In genomic region chr18:9211955-9212354, GRCh38 we compare ENCODE assay signal across 26 cellular contexts.
DNase-seq lines count a peak whose midpoint lies in the region; ATAC-seq lines count a peak whose summit lies in the region.
"Had no signal": no experiment of that assay in that cellular context is flagged by ENCODE, and none has a peak within 500 bp of the region (broad histone marks: within the 10 kb centered on the region; RNA-seq: fewer than 3 reads in every experiment).

No MANE protein-coding gene starts in this region.

- no peaks in the 10 kb centered on the region for H3K27me3 Mint-ChIP-seq in effector memory CD8-positive, alpha-beta T cell
- no peaks in the 10 kb centered on the region for H3K27me3 Mint-ChIP-seq in stimulated activated memory B cell treated with anti-CD40 and anti-IgM and Interleukin-4, amounts not matched to agents 10 μg/mL and 1 μg/mL and 100 μg/mL, for 72 hours
- H3K27me3 Mint-ChIP-seq: activated B cell treated with CpG ODN at 0.5 μM for 24 hours; activated CD4-positive, alpha-beta memory T cell treated with anti-CD3 and anti-CD28 coated beads, Interleukin-2, amount 10 ng/mL, durations not matched to agents 7 days and 5 days; activated T-cell treated with anti-CD3 and anti-CD28 coated beads, Interleukin-2, amount 50 U/mL, for 24 hours; B cell; naive B cell; stimulated activated naive CD8-positive, alpha-beta T cell treated with anti-CD3 and anti-CD28 coated beads, Interleukin-15, amount 100 ng/mL, for 72 hours had no signal

- no peaks in the 10 kb centered on the region for H3K9me3 Mint-ChIP-seq in effector memory CD8-positive, alpha-beta T cell
- no peaks in the 10 kb centered on the region for H3K9me3 Mint-ChIP-seq in stimulated activated effector memory CD8-positive, alpha-beta T cell treated with anti-CD3 and anti-CD28 coated beads, Interleukin-12 subunit alpha, Interleukin-12 subunit beta, amount 100 ng/mL, for 72 hours
- H3K9me3 Mint-ChIP-seq in stimulated activated memory B cell treated with anti-CD40 and anti-IgM and Interleukin-4, amounts not matched to agents 10 μg/mL and 1 μg/mL and 100 μg/mL, for 72 hours: no peaks in the 10 kb centered on the region
- H3K9me3 Mint-ChIP-seq: activated B cell treated with CpG ODN at 0.5 μM for 24 hours; activated CD4-positive, alpha-beta memory T cell treated with anti-CD3 and anti-CD28 coated beads, Interleukin-2, amount 10 ng/mL, durations not matched to agents 7 days and 5 days; activated T-cell treated with anti-CD3 and anti-CD28 coated beads, Interleukin-2, amount 50 U/mL, for 24 hours; naive B cell; stimulated activated naive CD8-positive, alpha-beta T cell treated with anti-CD3 and anti-CD28 coated beads, Interleukin-15, amount 100 ng/mL, for 72 hours had no signal

- peak overlapping the region in 1 of 2 donors; percentile 56 for H3K4me3 Mint-ChIP-seq in effector memory CD8-positive, alpha-beta T cell
- H3K4me3 Mint-ChIP-seq in stimulated activated effector memory CD8-positive, alpha-beta T cell treated with anti-CD3 and anti-CD28 coated beads, Interleukin-12 subunit alpha, Interleukin-12 subunit beta, amount 100 ng/mL, for 72 hours: peak overlapping the region; percentile 38
- H3K4me3 Mint-ChIP-seq in stimulated activated memory B cell treated with anti-CD40 and anti-IgM and Interleukin-4, amounts not matched to agents 10 μg/mL and 1 μg/mL and 100 μg/mL, for 72 hours: no peak overlapping the region
- H3K4me3 Mint-ChIP-seq: activated B cell treated with CpG ODN at 0.5 μM for 24 hours; activated CD4-positive, alpha-beta memory T cell treated with anti-CD3 and anti-CD28 coated beads, Interleukin-2, amount 10 ng/mL, durations not matched to agents 7 days and 5 days; activated T-cell treated with anti-CD3 and anti-CD28 coated beads, Interleukin-2, amount 50 U/mL, for 24 hours; B cell; naive B cell; stimulated activated naive CD8-positive, alpha-beta T cell treated with anti-CD3 and anti-CD28 coated beads, Interleukin-15, amount 100 ng/mL, for 72 hours had no signal

- peaks cover 4 to 34% of the 10 kb centered on the region in 2 donors for H3K4me1 Mint-ChIP-seq in effector memory CD8-positive, alpha-beta T cell (ENCODE audit: low read depth in 2 of 2)
- peaks cover 25% of the 10 kb centered on the region for H3K4me1 Mint-ChIP-seq in stimulated activated effector memory CD8-positive, alpha-beta T cell treated with anti-CD3 and anti-CD28 coated beads, Interleukin-12 subunit alpha, Interleukin-12 subunit beta, amount 100 ng/mL, for 72 hours
- H3K4me1 Mint-ChIP-seq in stimulated activated memory B cell treated with anti-CD40 and anti-IgM and Interleukin-4, amounts not matched to agents 10 μg/mL and 1 μg/mL and 100 μg/mL, for 72 hours: peaks cover 5% of the 10 kb centered on the region
- H3K4me1 Mint-ChIP-seq: stimulated activated naive CD8-positive, alpha-beta T cell treated with anti-CD3 and anti-CD28 coated beads, Interleukin-15, amount 100 ng/mL, for 72 hours had no signal

- H3K27ac Mint-ChIP-seq in effector memory CD8-positive, alpha-beta T cell: peak overlapping the region; percentile 69 to 90
- H3K27ac Mint-ChIP-seq in stimulated activated effector memory CD8-positive, alpha-beta T cell treated with anti-CD3 and anti-CD28 coated beads, Interleukin-12 subunit alpha, Interleukin-12 subunit beta, amount 100 ng/mL, for 72 hours: peak overlapping the region; percentile 72
- H3K27ac Mint-ChIP-seq in stimulated activated memory B cell treated with anti-CD40 and anti-IgM and Interleukin-4, amounts not matched to agents 10 μg/mL and 1 μg/mL and 100 μg/mL, for 72 hours: no peak overlapping the region
- H3K27ac Mint-ChIP-seq: activated CD4-positive, alpha-beta memory T cell treated with anti-CD3 and anti-CD28 coated beads, Interleukin-2, amount 10 ng/mL, durations not matched to agents 7 days and 5 days; B cell; stimulated activated naive CD8-positive, alpha-beta T cell treated with anti-CD3 and anti-CD28 coated beads, Interleukin-15, amount 100 ng/mL, for 72 hours had no signal

- ATAC-seq in activated CD4-positive, CD25-positive, alpha-beta regulatory T cell treated with anti-CD3 and anti-CD28 coated beads, Interleukin-2, amount 50 U/mL, for 24 hours: peak; percentile 38 to 70
- ATAC-seq in HG03175 (IDR thresholded peaks at IDR 0.05; ENCODE audit: unreplicated experiment): peak; percentile 65
- ATAC-seq in effector memory CD8-positive, alpha-beta T cell (replicated peaks): no peak
- ATAC-seq in stimulated activated effector memory CD8-positive, alpha-beta T cell treated with anti-CD3 and anti-CD28 coated beads, Interleukin-12 subunit alpha, Interleukin-12 subunit beta, amount 100 ng/mL, for 72 hours: no peak
- ATAC-seq in stimulated activated memory B cell treated with anti-CD40 and anti-IgM and Interleukin-4, amounts not matched to agents 10 μg/mL and 1 μg/mL and 100 μg/mL, for 72 hours: no peak
- ATAC-seq: left cardiac atrium; stimulated activated naive CD8-positive, alpha-beta T cell treated with anti-CD3 and anti-CD28 coated beads, Interleukin-15, amount 100 ng/mL, for 72 hours had no signal

- no peak for DNase-seq in activated CD4-positive, CD25-positive, alpha-beta regulatory T cell treated with anti-CD3 and anti-CD28 coated beads, Interleukin-2, amount 50 U/mL, for 72 hours
- DNase-seq in effector memory CD8-positive, alpha-beta T cell: no peak
- DNase-seq in stimulated activated effector memory CD8-positive, alpha-beta T cell treated with anti-CD3 and anti-CD28 coated beads, Interleukin-12 subunit alpha, Interleukin-12 subunit beta, amount 100 ng/mL, for 72 hours (ENCODE audit: low spot score in 2 of 2): no peak
- DNase-seq in AG08395 (ENCODE audit: low spot score) (no peak), NCI-H187 treated with DMSO at 0.1 percent for 48 hours (lab: John Stamatoyannopoulos, UW) (no peak)
- DNase-seq: activated B cell treated with CpG ODN at 0.5 μM for 24 hours; activated CD4-positive, alpha-beta memory T cell treated with anti-CD3 and anti-CD28 coated beads, Interleukin-2, amount 10 ng/mL, durations not matched to agents 7 days and 5 days; activated naive CD4-positive, alpha-beta T cell treated with Interleukin-2 at 50 U/mL for 16 hours; activated T-cell treated with anti-CD3 and anti-CD28 coated beads, Interleukin-2, amount 50 U/mL, for 24 hours; Caco-2; DND-41; KBM-7; left cardiac atrium; naive B cell; NCI-H1930; NCI-H226; NCI-H774; OCI-M1; spleen; stimulated activated CD4-positive, alpha-beta T cell treated with anti-CD3 and anti-CD28 coated beads, Interleukin-4, amount 100 ng/mL, for 1 hour; stimulated activated naive CD8-positive, alpha-beta T cell treated with anti-CD3 and anti-CD28 coated beads, Interleukin-15, amount 100 ng/mL, for 72 hours; T1000 had no signal

- peaks cover 74% of the 10 kb centered on the region for H3K36me3 Mint-ChIP-seq in effector memory CD8-positive, alpha-beta T cell (ENCODE audit: insufficient read depth)
- H3K36me3 Mint-ChIP-seq in stimulated activated effector memory CD8-positive, alpha-beta T cell treated with anti-CD3 and anti-CD28 coated beads, Interleukin-12 subunit alpha, Interleukin-12 subunit beta, amount 100 ng/mL, for 72 hours: peaks cover 100% of the 10 kb centered on the region
- peaks cover 40% of the 10 kb centered on the region for H3K36me3 Mint-ChIP-seq in stimulated activated memory B cell treated with anti-CD40 and anti-IgM and Interleukin-4, amounts not matched to agents 10 μg/mL and 1 μg/mL and 100 μg/mL, for 72 hours

Comparison
In these comparisons a context has a peak if more than half of its experiments do, and no peak if none do; other contexts are left out.
1. ATAC-seq: peak in activated CD4-positive, CD25-positive, alpha-beta regulatory T cell treated with anti-CD3 and anti-CD28 coated beads, Interleukin-2, amount 50 U/mL, for 24 hours (2 of 2) and HG03175 (single experiment); none in effector memory CD8-positive, alpha-beta T cell (single experiment), stimulated activated effector memory CD8-positive, alpha-beta T cell treated with anti-CD3 and anti-CD28 coated beads, Interleukin-12 subunit alpha, Interleukin-12 subunit beta, amount 100 ng/mL, for 72 hours (single experiment) and stimulated activated memory B cell treated with anti-CD40 and anti-IgM and Interleukin-4, amounts not matched to agents 10 μg/mL and 1 μg/mL and 100 μg/mL, for 72 hours (single experiment).